ENCODE assay signal across 17 cellular contexts in genomic region chr14:95502381-95502950, GRCh38. TPM values are rescaled to one million over a fixed set of nuclear protein-coding genes. Genes with fewer than 3 reads are reported as not detected.
DNase-seq lines count a peak whose midpoint lies in the region; ATAC-seq and TF ChIP-seq lines count a peak whose summit lies in the region.
"Had no signal": no experiment of that assay in that cellular context is flagged by ENCODE, and none has a peak within 500 bp of the region (broad histone marks: within the 10 kb centered on the region; RNA-seq: fewer than 3 reads in every experiment).

No MANE protein-coding gene starts in this region.

- no peak for TF ChIP-seq POLR2A in vagina (IDR thresholded peaks at IDR 0.05)

- no peaks in the 10 kb centered on the region for H3K9me3 ChIP-seq in Panc1 (ENCODE audit: control insufficient read depth, insufficient read depth, low read depth, low read length)
- no peaks in the 10 kb centered on the region for H3K9me3 ChIP-seq in mesenchymal stem cell (ENCODE audit: control insufficient read depth, low read length)
- no peaks in the 10 kb centered on the region for H3K9me3 ChIP-seq in vagina
- H3K9me3 ChIP-seq: left lung, MG63, SJCRH30 had no signal

- 75% methylated on average over 14 of the region's 14 CpGs for WGBS in mesenchymal stem cell

- POLR2A ChIA-PET in Panc1 (lab: Charles Lee): interaction anchor here (1.2 kb wide), 1 partner anchor 38 kb away, joined by 8 read pairs; no protein-coding TSS in a partner anchor

- peak overlapping the region; percentile 13 to 65 for H3K18ac ChIP-seq in mesenchymal stem cell (ENCODE audit: low read depth in 1 of 2, low read length in 2 of 2)

- H3K4me2 ChIP-seq in mesenchymal stem cell (ENCODE audit: low read length, poor library complexity, severe bottlenecking): no peak overlapping the region
- H3K4me2 ChIP-seq: GM23338 had no signal

- H3K23ac ChIP-seq in mesenchymal stem cell (ENCODE audit: low read length in 2 of 2): no peak overlapping the region

- DNase-seq in natural killer cell treated with Interleukin-12 subunit alpha and Interleukin-12 subunit beta and Interleukin-15 and Interleukin-18, amount 100 ng/mL, for 72 hours (ENCODE audit: low spot score): no peak
- DNase-seq in natural killer cell (no peak), Panc1 (ENCODE audit: low read depth, low spot score) (no peak), mesenchymal stem cell (no peak), vagina (ENCODE audit: extremely low spot score in 2 of 2) (no peak), NCI-H128 (lab: John Stamatoyannopoulos, UW; ENCODE audit: unreplicated experiment) (no peak), putamen (ENCODE audit: low spot score) (no peak)
- DNase-seq: activated CD8-positive, alpha-beta memory T cell treated with anti-CD3 and anti-CD28 coated beads, Interleukin-2, amount 50 U/mL, for 4 hours; activated naive CD8-positive, alpha-beta T cell treated with anti-CD3 and anti-CD28 coated beads for 36 hours; foreskin fibroblast; left lung; MG63 had no signal

- H3K9me3 Mint-ChIP-seq in natural killer cell treated with Interleukin-12 subunit alpha and Interleukin-12 subunit beta and Interleukin-15 and Interleukin-18, amount 100 ng/mL, for 72 hours: no peaks in the 10 kb centered on the region
- H3K9me3 Mint-ChIP-seq in natural killer cell: no peaks in the 10 kb centered on the region
- H3K9me3 Mint-ChIP-seq: activated naive CD8-positive, alpha-beta T cell treated with anti-CD3 and anti-CD28 coated beads for 36 hours; GM23338; type B pancreatic cell had no signal

- no peak for TF ChIP-seq CTCF in natural killer cell (IDR thresholded peaks at IDR 0.05)
- TF ChIP-seq CTCF in Panc1 (IDR thresholded peaks at IDR 0.05): no peak
- no peak for TF ChIP-seq CTCF in vagina (IDR thresholded peaks at IDR 0.05)

- peak overlapping the region; percentile 8 for H2BK120ac ChIP-seq in mesenchymal stem cell (ENCODE audit: low read depth, low read length)

- H3K79me1 ChIP-seq in mesenchymal stem cell (replicated peaks; ENCODE audit: low read length, poor library complexity, severe bottlenecking): peaks cover 4% of the 10 kb centered on the region

- peak overlapping the region in 1 of 2 experiments; percentile 73 for H3K4ac ChIP-seq in mesenchymal stem cell (ENCODE audit: low read depth in 1 of 2, low read length in 2 of 2)

- no peak for ATAC-seq in natural killer cell treated with Interleukin-12 subunit alpha and Interleukin-12 subunit beta and Interleukin-15 and Interleukin-18, amount 100 ng/mL, for 72 hours
- ATAC-seq in natural killer cell: no peak
- no peak for ATAC-seq in Panc1
- ATAC-seq in GM18519 (IDR thresholded peaks at IDR 0.05; ENCODE audit: low FRiP score, unreplicated experiment): no peak
- ATAC-seq: GM23338, left lung had no signal

- intact Hi-C loops in natural killer cell (cut with micrococcal nuclease) (no loop called here), Panc1 (cut with micrococcal nuclease; ENCODE audit: unreplicated experiment) (no loop called here), vagina (cut with DNase I) (no loop called here)

- H4K8ac ChIP-seq in mesenchymal stem cell (ENCODE audit: low read length): peak overlapping the region; percentile 72

- no peak overlapping the region for H3K4me3 ChIP-seq in Panc1 (ENCODE audit: low read depth in 2 of 2, low read length in 2 of 2)
- no peak overlapping the region for H3K4me3 ChIP-seq in mesenchymal stem cell (ENCODE audit: insufficient read depth in 1 of 2, low read depth in 1 of 2, low read length in 2 of 2)
- H3K4me3 ChIP-seq in vagina: no peak overlapping the region
- H3K4me3 ChIP-seq: cardiac muscle cell, GM23338, left lung, MG63, SJCRH30 had no signal

- H3K27ac Mint-ChIP-seq in natural killer cell treated with Interleukin-12 subunit alpha and Interleukin-12 subunit beta and Interleukin-15 and Interleukin-18, amount 100 ng/mL, for 72 hours: peak overlapping the region; percentile 94 to 98
- H3K27ac Mint-ChIP-seq in natural killer cell: no peak overlapping the region
- H3K27ac Mint-ChIP-seq: activated naive CD8-positive, alpha-beta T cell treated with anti-CD3 and anti-CD28 coated beads for 36 hours; GM23338; type B pancreatic cell had no signal

- H3K4me1 ChIP-seq in Panc1 (ENCODE audit: control insufficient read depth, insufficient read depth, low read length): peaks cover 27% of the 10 kb centered on the region
- peaks cover 22% of the 10 kb centered on the region for H3K4me1 ChIP-seq in mesenchymal stem cell (ENCODE audit: control insufficient read depth, insufficient read depth, low read depth, low read length)
- H3K4me1 ChIP-seq in vagina: peaks cover 92% of the 10 kb centered on the region

- in situ Hi-C loops in Panc1 (cut with HindIII; ENCODE audit: low pct_unique_long_range_greater_than_20kb, low sequenced_read_pairs): no loop called here

- H2BK12ac ChIP-seq in mesenchymal stem cell (ENCODE audit: low read length in 2 of 2): peak overlapping the region; percentile 2 to 92

- no peaks in the 10 kb centered on the region for H3K27me3 ChIP-seq in Panc1 (ENCODE audit: control insufficient read depth, insufficient read depth, low read length)
- no peaks in the 10 kb centered on the region for H3K27me3 ChIP-seq in mesenchymal stem cell (ENCODE audit: control insufficient read depth in 1 of 2, insufficient read depth in 1 of 2, low read length in 2 of 2)
- H3K27me3 ChIP-seq in vagina: no peaks in the 10 kb centered on the region
- H3K27me3 ChIP-seq: cardiac muscle cell, left lung, MG63, SJCRH30 had no signal

- peaks cover 32 to 47% of the 10 kb centered on the region in 2 donors for H3K4me1 Mint-ChIP-seq in natural killer cell treated with Interleukin-12 subunit alpha and Interleukin-12 subunit beta and Interleukin-15 and Interleukin-18, amount 100 ng/mL, for 72 hours (ENCODE audit: low read depth in 2 of 2)
- peaks cover 38 to 46% of the 10 kb centered on the region in 2 donors for H3K4me1 Mint-ChIP-seq in natural killer cell
- H3K4me1 Mint-ChIP-seq: GM23338 had no signal

- H3K36me3 ChIP-seq in Panc1 (ENCODE audit: control insufficient read depth, insufficient read depth, low read length) (no peaks in the 10 kb centered on the region), mesenchymal stem cell (ENCODE audit: control insufficient read depth in 1 of 2, insufficient read depth in 2 of 2, low read depth in 1 of 2, low read length in 2 of 2) (peaks cover 6 to 18% of the 10 kb centered on the region in 2 experiments), vagina (no peaks in the 10 kb centered on the region)
- H3K36me3 ChIP-seq: cardiac muscle cell, MG63 had no signal

- no peak overlapping the region for H2BK5ac ChIP-seq in mesenchymal stem cell (ENCODE audit: low read depth, low read length, poor library complexity, severe bottlenecking)

- peak overlapping the region; percentile 3 for H3K4me3 Mint-ChIP-seq in natural killer cell treated with Interleukin-12 subunit alpha and Interleukin-12 subunit beta and Interleukin-15 and Interleukin-18, amount 100 ng/mL, for 72 hours
- H3K4me3 Mint-ChIP-seq in natural killer cell: no peak overlapping the region
- H3K4me3 Mint-ChIP-seq: activated naive CD8-positive, alpha-beta T cell treated with anti-CD3 and anti-CD28 coated beads for 36 hours; GM23338; type B pancreatic cell had no signal

- peak overlapping the region; percentile 36 for H4K91ac ChIP-seq in mesenchymal stem cell (ENCODE audit: low read length)

- no peak overlapping the region for H2AK5ac ChIP-seq in mesenchymal stem cell (ENCODE audit: low read length, severe bottlenecking)

- no peak overlapping the region for H2BK15ac ChIP-seq in mesenchymal stem cell (ENCODE audit: low read depth, poor library complexity, severe bottlenecking)

- H3K36me3 Mint-ChIP-seq in natural killer cell treated with Interleukin-12 subunit alpha and Interleukin-12 subunit beta and Interleukin-15 and Interleukin-18, amount 100 ng/mL, for 72 hours: peaks cover 18% of the 10 kb centered on the region
- H3K36me3 Mint-ChIP-seq in natural killer cell: peaks cover 9% of the 10 kb centered on the region
- H3K36me3 Mint-ChIP-seq: type B pancreatic cell had no signal

- no peak overlapping the region for H3K14ac ChIP-seq in mesenchymal stem cell (ENCODE audit: low read length in 2 of 2)

- BruUV-seq in Panc1 (replicated peaks; lab: Mats Ljungman, UMichigan): no TSS peak

- CTCF ChIA-PET in Panc1 (lab: Charles Lee): interaction anchor here (0.6 kb wide), 1 partner anchor 14 kb away, joined by 3 read pairs; the partner anchor contains the start of gene SYNE3

- H3K27me3 Mint-ChIP-seq in natural killer cell treated with Interleukin-12 subunit alpha and Interleukin-12 subunit beta and Interleukin-15 and Interleukin-18, amount 100 ng/mL, for 72 hours: no peaks in the 10 kb centered on the region
- no peaks in the 10 kb centered on the region for H3K27me3 Mint-ChIP-seq in natural killer cell (ENCODE audit: low read depth in 2 of 2)
- H3K27me3 Mint-ChIP-seq: activated naive CD8-positive, alpha-beta T cell treated with anti-CD3 and anti-CD28 coated beads for 36 hours had no signal

- peak overlapping the region; percentile 34; the same call in 1 of the 2 replicates for H3K27ac ChIP-seq in Panc1 (ENCODE audit: low read length)
- no peak overlapping the region for H3K27ac ChIP-seq in mesenchymal stem cell (ENCODE audit: low read length, poor library complexity, severe bottlenecking)
- H3K27ac ChIP-seq in vagina: peak overlapping the region; percentile 83
- H3K27ac ChIP-seq: cardiac muscle cell, left lung, SJCRH30 had no signal

- H3K9ac ChIP-seq in mesenchymal stem cell (ENCODE audit: low read length): no peak overlapping the region

- H2AFZ ChIP-seq in mesenchymal stem cell (ENCODE audit: low read depth, low read length): no peak overlapping the region
- H2AFZ ChIP-seq: GM23338 had no signal

RNA-seq across cellular contexts. Expression of gene SYNE3, which starts 14.0 kb away (rescaled TPM):
- 10 to 100 TPM; 46.9 to 62.4 TPM for total RNA-seq in natural killer cell treated with Interleukin-12 subunit alpha and Interleukin-12 subunit beta and Interleukin-15 and Interleukin-18, amount 100 ng/mL, for 72 hours
- total RNA-seq in natural killer cell (10 to 100 TPM; 10.6 to 17.3 (median 15.4) TPM), Panc1 (2021; ENCODE audit: unreplicated experiment) (6.2 TPM), vagina (27.0 TPM)
- 2.1 TPM for polyA plus RNA-seq in Panc1 (2012; ENCODE audit: insufficient read length)
- polyA plus RNA-seq in mesenchymal stem cell (2013, experiment 1 of 2): 4.1 TPM
- 3.9 TPM for polyA plus RNA-seq in mesenchymal stem cell (2013, experiment 2 of 2)

RNA-seq across cellular contexts. Expression of gene GLRX5, which starts 32.4 kb away (rescaled TPM):
- total RNA-seq in natural killer cell treated with Interleukin-12 subunit alpha and Interleukin-12 subunit beta and Interleukin-15 and Interleukin-18, amount 100 ng/mL, for 72 hours: 10 to 100 TPM; 35.5 to 36.1 TPM
- total RNA-seq in natural killer cell: 10 to 100 TPM; 16.7 to 26.0 (median 23.4) TPM
- 38.6 TPM for total RNA-seq in Panc1 (2021; ENCODE audit: unreplicated experiment)
- polyA plus RNA-seq in Panc1 (2012; ENCODE audit: insufficient read length): 42.7 TPM
- polyA plus RNA-seq in mesenchymal stem cell (2013, experiment 1 of 2): 52.4 TPM
- 54.4 TPM for polyA plus RNA-seq in mesenchymal stem cell (2013, experiment 2 of 2)
- total RNA-seq in vagina: 20.4 TPM

Comparison
In these comparisons a context has a peak if more than half of its experiments do, and no peak if none do; other contexts are left out.
1. H3K27ac Mint-ChIP-seq: peak in natural killer cell treated with Interleukin-12 subunit alpha and Interleukin-12 subunit beta and Interleukin-15 and Interleukin-18, amount 100 ng/mL, for 72 hours (2 of 2); none in natural killer cell (0 of 2).